ENCODE assay signal across 8 cellular contexts in the genomic region with DNA sequence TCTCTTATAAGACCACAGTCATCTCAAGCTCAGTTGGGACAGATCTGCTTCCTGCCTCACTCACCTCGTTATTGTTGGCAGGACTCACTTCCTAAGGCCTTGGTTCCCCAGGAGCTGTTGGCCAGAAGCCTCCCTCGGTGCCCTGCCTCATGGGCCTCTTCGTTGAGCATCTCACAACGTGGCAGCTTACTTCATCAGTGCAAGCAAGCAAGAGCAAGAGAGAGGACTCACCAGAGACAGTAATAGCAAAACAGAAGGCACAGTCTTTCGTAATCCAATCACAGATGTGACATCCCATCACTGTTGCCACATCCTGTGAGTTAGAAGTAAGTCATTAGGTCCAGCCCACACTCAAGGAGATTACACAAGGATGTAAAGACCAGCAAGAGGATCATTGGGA. TPM values are rescaled to one million over a fixed set of nuclear protein-coding genes. Genes with fewer than 3 reads are reported as not detected.
DNase-seq lines count a peak whose midpoint lies in the region; ATAC-seq and TF ChIP-seq lines count a peak whose summit lies in the region.

No MANE protein-coding gene starts in this region.

- peaks cover under 1% of the 10 kb centered on the region for H3K36me3 Mint-ChIP-seq in activated CD8-positive, alpha-beta T cell treated with anti-CD3 and anti-CD28 coated beads, Interleukin-2, amount 10 ng/mL, durations not matched to agents 7 days and 5 days (ENCODE audit: low read depth)

- H3K9me3 Mint-ChIP-seq in activated CD8-positive, alpha-beta T cell treated with anti-CD3 and anti-CD28 coated beads, Interleukin-2, amount 10 ng/mL, durations not matched to agents 7 days and 5 days (ENCODE audit: insufficient read depth): no peaks in the 10 kb centered on the region

- 20% methylated on average over 5 of the region's 5 CpGs for WGBS in smooth muscle cell (ENCODE audit: low lambda C conversion rate)
- 79% methylated on average over 5 of the region's 5 CpGs for WGBS in prostate gland

- H2AFZ ChIP-seq in smooth muscle cell (ENCODE audit: low read depth): no peak overlapping the region

- H3K27ac Mint-ChIP-seq in activated CD8-positive, alpha-beta T cell treated with anti-CD3 and anti-CD28 coated beads, Interleukin-2, amount 10 ng/mL, durations not matched to agents 7 days and 5 days: peak overlapping the region; percentile 77

- POLR2A ChIA-PET in activated CD8-positive, alpha-beta T cell treated with anti-CD3 and anti-CD28 coated beads, Interleukin-2, amount 10 ng/mL, durations not matched to agents 7 days and 5 days (lab: Charles Lee): interaction anchor here (0.9 to 1.8 kb wide), 2 partner anchors 28 to 401 kb away, joined by 3 to 6 read pairs; a partner anchor contains a TSS

- no peak for ATAC-seq in activated CD8-positive, alpha-beta T cell treated with anti-CD3 and anti-CD28 coated beads, Interleukin-2, amount 10 ng/mL, durations not matched to agents 7 days and 5 days

- H3K4me3 Mint-ChIP-seq in activated CD8-positive, alpha-beta T cell treated with anti-CD3 and anti-CD28 coated beads, Interleukin-2, amount 10 ng/mL, durations not matched to agents 7 days and 5 days: no peak overlapping the region

- CTCF ChIA-PET in activated CD8-positive, alpha-beta T cell treated with anti-CD3 and anti-CD28 coated beads, Interleukin-2, amount 10 ng/mL, durations not matched to agents 7 days and 5 days (lab: Charles Lee): interaction anchor here (0.8 to 2.8 kb wide), 4 partner anchors 8 to 168 kb away, joined by 3 to 19 read pairs (median 9); no protein-coding TSS in a partner anchor

- no peaks in the 10 kb centered on the region for H3K36me3 ChIP-seq in smooth muscle cell (ENCODE audit: low read depth)
- H3K36me3 ChIP-seq in prostate gland: no peaks in the 10 kb centered on the region

- no peaks in the 10 kb centered on the region for H3K9me3 ChIP-seq in smooth muscle cell (replicated peaks; ENCODE audit: low read depth)
- H3K9me3 ChIP-seq in prostate gland: no peaks in the 10 kb centered on the region

- no peaks in the 10 kb centered on the region for H4K20me1 ChIP-seq in smooth muscle cell (ENCODE audit: low read depth)

- intact Hi-C loops in prostate gland (cut with DNase I): no loop called here

- H3K4me2 ChIP-seq in smooth muscle cell: peak overlapping the region; percentile 79

- peaks cover 56% of the 10 kb centered on the region for H3K4me1 Mint-ChIP-seq in activated CD8-positive, alpha-beta T cell treated with anti-CD3 and anti-CD28 coated beads, Interleukin-2, amount 10 ng/mL, durations not matched to agents 7 days and 5 days (ENCODE audit: low read depth)

- H3K79me2 ChIP-seq in smooth muscle cell (ENCODE audit: low read depth): no peaks in the 10 kb centered on the region

- H3F3A ChIP-seq in smooth muscle cell (ENCODE audit: low read depth): peaks cover 39% of the 10 kb centered on the region

- H3K27ac ChIP-seq in smooth muscle cell (ENCODE audit: low read depth) (peak overlapping the region; percentile 91), prostate gland (no peak overlapping the region)

- H3K9ac ChIP-seq in smooth muscle cell (ENCODE audit: low read depth): peak overlapping the region; percentile 54

- H3K4me3 ChIP-seq in foreskin fibroblast (ENCODE audit: low read depth in 1 of 2, low read length in 2 of 2): peak overlapping the region in 1 of 2 donors; percentile 12
- H3K4me3 ChIP-seq in smooth muscle cell: peak overlapping the region; percentile 19
- no peak overlapping the region for H3K4me3 ChIP-seq in prostate gland

- no peaks in the 10 kb centered on the region for H3K27me3 ChIP-seq in smooth muscle cell (ENCODE audit: low read depth)
- no peaks in the 10 kb centered on the region for H3K27me3 ChIP-seq in prostate gland (replicated peaks; ENCODE audit: insufficient read depth)

- DNase-seq in activated CD8-positive, alpha-beta memory T cell treated with anti-CD3 and anti-CD28 coated beads, Interleukin-2, amount 50 U/mL, for 48 hours: peak; percentile 78
- no peak for DNase-seq in activated CD8-positive, alpha-beta memory T cell treated with anti-CD3 and anti-CD28 coated beads, Interleukin-2, amount 50 U/mL, for 4 hours
- peak; percentile 56 for DNase-seq in activated CD8-positive, alpha-beta T cell treated with anti-CD3 and anti-CD28 coated beads, Interleukin-2, amount 10 ng/mL, durations not matched to agents 7 days and 5 days
- DNase-seq in foreskin fibroblast (peak; percentile 98 to 99), smooth muscle cell (lab: John Stamatoyannopoulos, UW; ENCODE audit: unreplicated experiment) (no peak), prostate gland (ENCODE audit: low spot score) (no peak), NCI-H2081 treated with DMSO at 0.1 percent for 48 hours (lab: John Stamatoyannopoulos, UW) (no peak), NCI-H1048 (lab: John Stamatoyannopoulos, UW) (no peak)

- peaks cover 3% of the 10 kb centered on the region for H3K27me3 Mint-ChIP-seq in activated CD8-positive, alpha-beta T cell treated with anti-CD3 and anti-CD28 coated beads, Interleukin-2, amount 10 ng/mL, durations not matched to agents 7 days and 5 days (ENCODE audit: low read depth)

- no peak for TF ChIP-seq CTCF in foreskin fibroblast (IDR thresholded peaks at IDR 0.05; ENCODE audit: low read depth, low read length)
- no peak for TF ChIP-seq CTCF in smooth muscle cell (IDR thresholded peaks at IDR 0.05; ENCODE audit: borderline replicate concordance, insufficient read depth, poor library complexity, severe bottlenecking)
- TF ChIP-seq CTCF in prostate gland (IDR thresholded peaks at IDR 0.05): no peak

- TF ChIP-seq POLR2A in prostate gland (IDR thresholded peaks at IDR 0.05): no peak

- H3K4me1 ChIP-seq in smooth muscle cell (ENCODE audit: low read depth) (peaks cover 13% of the 10 kb centered on the region), prostate gland (replicated peaks) (peaks cover 11% of the 10 kb centered on the region)

RNA-seq across cellular contexts. Expression of a gene that starts 5.1 kb away (rescaled TPM):
- 10 to 100 TPM; 37.7 to 40.2 TPM for total RNA-seq in activated CD8-positive, alpha-beta T cell treated with anti-CD3 and anti-CD28 coated beads, Interleukin-2, amount 10 ng/mL, durations not matched to agents 7 days and 5 days
- total RNA-seq in smooth muscle cell (34.5 and 39.7 TPM in 2 replicates), prostate gland (10 to 100 TPM; 38.4 to 57.8 TPM)
- polyA plus RNA-seq in smooth muscle cell: 54.6 and 57.4 TPM in 2 replicates

RNA-seq across cellular contexts. Expression of a gene that starts 27.3 kb away (rescaled TPM):
- 10 to 100 TPM; 22.2 to 22.8 TPM for total RNA-seq in activated CD8-positive, alpha-beta T cell treated with anti-CD3 and anti-CD28 coated beads, Interleukin-2, amount 10 ng/mL, durations not matched to agents 7 days and 5 days
- total RNA-seq in smooth muscle cell (2.7 and 5.7 TPM in 2 replicates), prostate gland (10 to 100 TPM; 20.9 to 62.8 TPM)
- polyA plus RNA-seq in smooth muscle cell: 7.9 and 10.6 TPM in 2 replicates

Comparison
In these comparisons a context has a peak if more than half of its experiments do, and no peak if none do; other contexts are left out.
1. DNase-seq: peak in activated CD8-positive, alpha-beta memory T cell treated with anti-CD3 and anti-CD28 coated beads, Interleukin-2, amount 50 U/mL, for 48 hours (single experiment), activated CD8-positive, alpha-beta T cell treated with anti-CD3 and anti-CD28 coated beads, Interleukin-2, amount 10 ng/mL, durations not matched to agents 7 days and 5 days (single experiment) and foreskin fibroblast (2 of 2); none in activated CD8-positive, alpha-beta memory T cell treated with anti-CD3 and anti-CD28 coated beads, Interleukin-2, amount 50 U/mL, for 4 hours (single experiment), smooth muscle cell (single experiment), prostate gland (single experiment), NCI-H2081 treated with DMSO at 0.1 percent for 48 hours (single experiment) and NCI-H1048 (single experiment).